Comparison of ENCODE assay signal across 8 cellular contexts in genomic region chr6:26554669-26555504, GRCh38. TPM values are rescaled to one million over a fixed set of nuclear protein-coding genes. Genes with fewer than 3 reads are reported as not detected.
DNase-seq lines count a peak whose midpoint lies in the region.

No MANE protein-coding gene starts in this region.

- H3K18ac ChIP-seq in mesendoderm (ENCODE audit: low read length): no peak overlapping the region

- no peak overlapping the region for H3K56ac ChIP-seq in mesendoderm (ENCODE audit: low read length)

- H3K4me3 ChIP-seq in duodenal mucosa (ENCODE audit: low read depth in 1 of 2, low read length in 2 of 2) (peak overlapping the region; percentile 70 to 89), mesendoderm (ENCODE audit: low read length) (peak overlapping the region; percentile 67), subcutaneous abdominal adipose tissue (ENCODE audit: low read depth in 1 of 5, low read length in 5 of 5) (peak overlapping the region; percentile 32 to 94 (median 49))

- H3K79me2 ChIP-seq in mesendoderm (ENCODE audit: control insufficient read depth, insufficient read depth, low read length): no peaks in the 10 kb centered on the region

- peak overlapping the region; percentile 83 for H3K4me2 ChIP-seq in mesendoderm (ENCODE audit: low read length)

- DNase-seq in SKM-1 treated with dmso at 0.1 percent for 144 hours (lab: John Stamatoyannopoulos, UW; ENCODE audit: unreplicated experiment) (peak; percentile 38), SKM-1 (lab: John Stamatoyannopoulos, UW; ENCODE audit: unreplicated experiment) (no peak), NCI-H1930 (lab: John Stamatoyannopoulos, UW) (peak; percentile 49 to 64), mesendoderm (peak; percentile 82), middle frontal gyrus (ENCODE audit: extremely low spot score, low spot score) (no peak)
- peak; percentile 39 for DNase-seq in activated CD4-positive, alpha-beta T cell treated with anti-CD3 and anti-CD28 coated beads for 1 hour

- H3K9ac ChIP-seq in duodenal mucosa (ENCODE audit: low read depth in 1 of 2, low read length in 2 of 2) (peak overlapping the region in 1 of 2 donors; percentile 27), mesendoderm (ENCODE audit: low read length) (peak overlapping the region; percentile 41), subcutaneous abdominal adipose tissue (ENCODE audit: low read length in 5 of 5) (peak overlapping the region in 2 of 5 donors; percentile 57 to 65)

- no peak overlapping the region for H2AK5ac ChIP-seq in mesendoderm (ENCODE audit: low read length)

- H3K27me3 ChIP-seq in duodenal mucosa (ENCODE audit: control insufficient read depth in 1 of 2, insufficient read depth in 2 of 2, low read length in 2 of 2): no peaks in the 10 kb centered on the region
- H3K27me3 ChIP-seq in mesendoderm (ENCODE audit: insufficient read depth, low read length, poor library complexity): no peaks in the 10 kb centered on the region
- H3K27me3 ChIP-seq in subcutaneous abdominal adipose tissue (ENCODE audit: control insufficient read depth in 5 of 5, insufficient read depth in 4 of 5, low read length in 5 of 5): no peaks in the 10 kb centered on the region

- H4K5ac ChIP-seq in mesendoderm (ENCODE audit: low read length): no peak overlapping the region

- H3K4ac ChIP-seq in mesendoderm (ENCODE audit: low read depth, low read length): no peak overlapping the region

- H3K4me1 ChIP-seq in duodenal mucosa (ENCODE audit: control insufficient read depth in 1 of 2, insufficient read depth in 2 of 2, low read length in 2 of 2): peaks cover 7 to 11% of the 10 kb centered on the region in 2 donors
- no peaks in the 10 kb centered on the region for H3K4me1 ChIP-seq in mesendoderm (ENCODE audit: control insufficient read depth, low read depth, low read length)
- peaks cover 0 to 37% (median 30%) of the 10 kb centered on the region in 5 donors for H3K4me1 ChIP-seq in subcutaneous abdominal adipose tissue (ENCODE audit: control insufficient read depth in 5 of 5, insufficient read depth in 5 of 5, low read length in 5 of 5)

- no peak overlapping the region for H3K27ac ChIP-seq in duodenal mucosa (ENCODE audit: low read depth, low read length)
- H3K27ac ChIP-seq in mesendoderm (ENCODE audit: low read depth, low read length): no peak overlapping the region
- peak overlapping the region; percentile 44 for H3K27ac ChIP-seq in subcutaneous abdominal adipose tissue (ENCODE audit: low read depth, low read length)

- no CpG with 5 or more reads among the region's 27 CpGs for WGBS in mesendoderm (ENCODE audit: extremely low coverage, insufficient coverage, low lambda C conversion rate)

- H3K9me3 ChIP-seq in duodenal mucosa (ENCODE audit: control insufficient read depth in 1 of 2, low read length in 2 of 2): no peaks in the 10 kb centered on the region
- no peaks in the 10 kb centered on the region for H3K9me3 ChIP-seq in subcutaneous abdominal adipose tissue (ENCODE audit: control insufficient read depth in 5 of 5, low read length in 5 of 5)

- H2BK15ac ChIP-seq in mesendoderm (replicated peaks; ENCODE audit: low read depth): no peak overlapping the region

- H3K79me1 ChIP-seq in mesendoderm (ENCODE audit: low read length): no peaks in the 10 kb centered on the region

- no peak overlapping the region for H2BK5ac ChIP-seq in mesendoderm (ENCODE audit: low read length)

- no peaks in the 10 kb centered on the region for H3K36me3 ChIP-seq in duodenal mucosa (ENCODE audit: control insufficient read depth in 1 of 2, insufficient read depth in 2 of 2, low read length in 2 of 2)
- H3K36me3 ChIP-seq in mesendoderm (ENCODE audit: control insufficient read depth, insufficient read depth, low read length): no peaks in the 10 kb centered on the region
- no peaks in the 10 kb centered on the region for H3K36me3 ChIP-seq in subcutaneous abdominal adipose tissue (ENCODE audit: control insufficient read depth in 5 of 5, insufficient read depth in 5 of 5, low read length in 5 of 5)

- no peak overlapping the region for H3K23ac ChIP-seq in mesendoderm (ENCODE audit: low read length)

- H4K8ac ChIP-seq in mesendoderm (ENCODE audit: low read depth, low read length): no peak overlapping the region

- no peak overlapping the region for H2BK120ac ChIP-seq in mesendoderm (ENCODE audit: low read depth, low read length)

RNA-seq across cellular contexts. Expression of gene HMGN4, which starts 16.7 kb away (rescaled TPM):
- 28.8 TPM for polyA plus RNA-seq in mesendoderm (2013, experiment 1 of 2)
- polyA plus RNA-seq in mesendoderm (2013, experiment 2 of 2): 30.9 TPM

RNA-seq across cellular contexts. Expression of gene ABT1, which starts 41.9 kb away (rescaled TPM):
- 24.5 TPM for polyA plus RNA-seq in mesendoderm (2013, experiment 1 of 2)
- 24.8 TPM for polyA plus RNA-seq in mesendoderm (2013, experiment 2 of 2)

RNA-seq across cellular contexts. Expression of gene BTN1A1, which starts 54.8 kb away (rescaled TPM):
- 0.08 TPM for polyA plus RNA-seq in mesendoderm (2013, experiment 1 of 2)
- 0.07 TPM for polyA plus RNA-seq in mesendoderm (2013, experiment 2 of 2)

Comparison
In these comparisons a context has a peak if more than half of its experiments do, and no peak if none do; other contexts are left out.
1. DNase-seq: peak in SKM-1 treated with dmso at 0.1 percent for 144 hours (single experiment), NCI-H1930 (2 of 2), activated CD4-positive, alpha-beta T cell treated with anti-CD3 and anti-CD28 coated beads for 1 hour (single experiment) and mesendoderm (single experiment); none in SKM-1 (single experiment) and middle frontal gyrus (single experiment).
2. Peak in every context shown above with its lines, with median percentiles within 50 percentile points of each other: H3K4me3 ChIP-seq.